Comparison of ENCODE assay signal across 8 cellular contexts in genomic region chrX:39613997-39614679, GRCh38.
DNase-seq lines count a peak whose midpoint lies in the region; ATAC-seq and TF ChIP-seq lines count a peak whose summit lies in the region.

No MANE protein-coding gene starts in this region.

- H3K27me3 Mint-ChIP-seq in activated naive CD4-positive, alpha-beta T cell treated with anti-CD3 and anti-CD28 coated beads, Interleukin-2, amount 10 ng/mL, durations not matched to agents 7 days and 5 days = peaks cover 16% of the 10 kb centered on the region

- H3K4me1 ChIP-seq in SK-N-SH (ENCODE audit: control insufficient read depth in 1 of 2, insufficient read depth in 2 of 2, low read depth in 1 of 2, low read length in 1 of 2) (peaks cover 0 to 10% of the 10 kb centered on the region in 2 experiments; a peak in 1 of 4 replicates), mononuclear cell (ENCODE audit: insufficient read depth, low read length) (peaks cover 13% of the 10 kb centered on the region), thymus (ENCODE audit: control insufficient read depth, insufficient read depth, low read length) (peaks cover 6% of the 10 kb centered on the region)

- TF ChIP-seq EP300 in SK-N-SH (IDR thresholded peaks at IDR 0.05; ENCODE audit: borderline replicate concordance in 1 of 2, low read depth in 1 of 2, low read length in 1 of 2) = no peak

- H2AFZ ChIP-seq in SK-N-SH (ENCODE audit: low read depth) = no peak overlapping the region

- no peaks in the 10 kb centered on the region for H3K36me3 Mint-ChIP-seq in activated naive CD4-positive, alpha-beta T cell treated with anti-CD3 and anti-CD28 coated beads, Interleukin-2, amount 10 ng/mL, durations not matched to agents 7 days and 5 days

- POLR2A ChIA-PET in SK-N-SH (lab: Yijun Ruan, JAX) = no interaction called here

- TF ChIP-seq RAD21 in SK-N-SH (IDR thresholded peaks at IDR 0.05; ENCODE audit: low read length) = no peak

- CTCF ChIA-PET in SK-N-SH (lab: Yijun Ruan, JAX) = no interaction called here
- CTCF ChIA-PET in activated naive CD4-positive, alpha-beta T cell treated with anti-CD3 and anti-CD28 coated beads, Interleukin-2, amount 10 ng/mL, durations not matched to agents 7 days and 5 days (lab: Charles Lee) = no interaction called here

- H3K4me2 ChIP-seq in SK-N-SH = 0 out of 2 replicates have a peak overlapping the region, but pooled peaks have one; percentile 28

- 16% methylated on average over 23 of the region's 23 CpGs for WGBS in SK-N-SH (ENCODE audit: low lambda C conversion rate)
- 2% methylated on average over 23 of the region's 23 CpGs for WGBS in thymus

- peak overlapping the region; percentile 64 for H3K27ac Mint-ChIP-seq in activated naive CD4-positive, alpha-beta T cell treated with anti-CD3 and anti-CD28 coated beads, Interleukin-2, amount 10 ng/mL, durations not matched to agents 7 days and 5 days

- peak overlapping the region in 1 of 2 experiments; percentile 19; a peak in 1 of 4 replicates for H3K27ac ChIP-seq in SK-N-SH (ENCODE audit: low read depth in 2 of 2, low read length in 1 of 2)
- no peak overlapping the region for H3K27ac ChIP-seq in thymus (ENCODE audit: low read depth)

- H4K20me1 ChIP-seq in SK-N-SH (ENCODE audit: insufficient read depth) = no peaks in the 10 kb centered on the region

- peaks cover 18% of the 10 kb centered on the region for H3K4me1 Mint-ChIP-seq in activated naive CD4-positive, alpha-beta T cell treated with anti-CD3 and anti-CD28 coated beads, Interleukin-2, amount 10 ng/mL, durations not matched to agents 7 days and 5 days

- H3K4me3 ChIP-seq in SK-N-SH (ENCODE audit: low read depth in 2 of 2, low read length in 1 of 2) (peak overlapping the region in 1 of 2 experiments; percentile 31; a peak in 1 of 4 replicates), mononuclear cell (ENCODE audit: low read length) (peak overlapping the region; percentile 6), thymus (ENCODE audit: low read length) (peak overlapping the region; percentile 43)

- peaks cover 40% of the 10 kb centered on the region for H3K27me3 ChIP-seq in SK-N-SH (ENCODE audit: insufficient read depth)
- H3K27me3 ChIP-seq in mononuclear cell (ENCODE audit: insufficient read depth, low read length) = peaks cover 12% of the 10 kb centered on the region
- H3K27me3 ChIP-seq in thymus (ENCODE audit: control insufficient read depth, insufficient read depth) = no peaks in the 10 kb centered on the region

- no peaks in the 10 kb centered on the region for H3K79me2 ChIP-seq in SK-N-SH (ENCODE audit: insufficient read depth)

- in situ Hi-C loops in KBM-7 (cut with MboI; ENCODE audit: low pct_unique_long_range_greater_than_20kb, low sequenced_read_pairs) = no loop called here

- H3K36me3 ChIP-seq in SK-N-SH (replicated peaks in 1 of 2; ENCODE audit: control insufficient read depth in 1 of 2, insufficient read depth in 2 of 2, low read length in 1 of 2) (no peaks in the 10 kb centered on the region), thymus (ENCODE audit: control insufficient read depth, insufficient read depth) (no peaks in the 10 kb centered on the region)

- no peaks in the 10 kb centered on the region for H3F3A ChIP-seq in SK-N-SH (replicated peaks; ENCODE audit: insufficient read depth)

- no peaks in the 10 kb centered on the region for H3K9me3 ChIP-seq in SK-N-SH
- no peaks in the 10 kb centered on the region for H3K9me3 ChIP-seq in mononuclear cell (ENCODE audit: low read depth, low read length)
- no peaks in the 10 kb centered on the region for H3K9me3 ChIP-seq in thymus (ENCODE audit: control insufficient read depth)

- peak overlapping the region; percentile 73 for H3K4me3 Mint-ChIP-seq in activated naive CD4-positive, alpha-beta T cell treated with anti-CD3 and anti-CD28 coated beads, Interleukin-2, amount 10 ng/mL, durations not matched to agents 7 days and 5 days

- TF ChIP-seq CTCF in SK-N-SH (IDR thresholded peaks at IDR 0.05) = no peak

- H3K9ac ChIP-seq in SK-N-SH = no peak overlapping the region

- no peaks in the 10 kb centered on the region for H3K9me3 Mint-ChIP-seq in activated naive CD4-positive, alpha-beta T cell treated with anti-CD3 and anti-CD28 coated beads, Interleukin-2, amount 10 ng/mL, durations not matched to agents 7 days and 5 days

- no peaks in the 10 kb centered on the region for H3K9me2 ChIP-seq in SK-N-SH

- DNase-seq in SK-N-SH = peak; percentile 59
- peak; percentile 19 for DNase-seq in NCI-H2196 (lab: John Stamatoyannopoulos, UW; ENCODE audit: unreplicated experiment)
- DNase-seq in activated naive CD4-positive, alpha-beta T cell treated with anti-CD3 and anti-CD28 coated beads, Interleukin-2, amount 10 ng/mL, durations not matched to agents 7 days and 5 days = peak; percentile 35
- DNase-seq in KBM-7 = no peak
- no peak for DNase-seq in T-helper 9 cell

- ATAC-seq in SK-N-SH treated with all-trans-retinoic acid at 6 μM for 48 hours = no peak

TF ChIP-seq in SK-N-SH, 30 proteins besides CTCF, POLR2A, EP300 and RAD21:
- TF ChIP-seq, protein P1, sequence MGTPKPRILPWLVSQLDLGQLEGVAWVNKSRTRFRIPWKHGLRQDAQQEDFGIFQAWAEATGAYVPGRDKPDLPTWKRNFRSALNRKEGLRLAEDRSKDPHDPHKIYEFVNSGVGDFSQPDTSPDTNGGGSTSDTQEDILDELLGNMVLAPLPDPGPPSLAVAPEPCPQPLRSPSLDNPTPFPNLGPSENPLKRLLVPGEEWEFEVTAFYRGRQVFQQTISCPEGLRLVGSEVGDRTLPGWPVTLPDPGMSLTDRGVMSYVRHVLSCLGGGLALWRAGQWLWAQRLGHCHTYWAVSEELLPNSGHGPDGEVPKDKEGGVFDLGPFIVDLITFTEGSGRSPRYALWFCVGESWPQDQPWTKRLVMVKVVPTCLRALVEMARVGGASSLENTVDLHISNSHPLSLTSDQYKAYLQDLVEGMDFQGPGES (IDR thresholded peaks at IDR 0.05; ENCODE audit: low read depth, low read length) = no peak
- TF ChIP-seq TCF12 (IDR thresholded peaks at IDR 0.05) (no peak), MAX (IDR thresholded peaks at IDR 0.05; ENCODE audit: low read depth) (no peak), NRF1 (IDR thresholded peaks at IDR 0.05; ENCODE audit: low read depth, low read length) (no peak), GATA2 (CRISPR knock-in tag; IDR thresholded peaks at IDR 0.05) (no peak), GABPA (IDR thresholded peaks at IDR 0.05; ENCODE audit: low read depth) (no peak)
TF ChIP-seq in SK-N-SH: peak in this region for 0.

TF ChIP-seq in SK-N-SH treated with all-trans-retinoic acid at 6 μM for 48 hours, 23 proteins besides CTCF, POLR2A, EP300 and RAD21:
- no peak for TF ChIP-seq ESRRG (CRISPR knock-in tag; IDR thresholded peaks at IDR 0.05)
- no peak for TF ChIP-seq RARB (CRISPR knock-in tag; IDR thresholded peaks at IDR 0.05)
- TF ChIP-seq ARNTL (CRISPR knock-in tag; IDR thresholded peaks at IDR 0.05; ENCODE audit: borderline replicate concordance, low read depth) = no peak
- TF ChIP-seq CREB5 (CRISPR knock-in tag; IDR thresholded peaks at IDR 0.05; ENCODE audit: low read depth) = no peak
- no peak for TF ChIP-seq ZNF70 (CRISPR knock-in tag; IDR thresholded peaks at IDR 0.05)
- TF ChIP-seq ZNF565 (CRISPR knock-in tag; conservative IDR thresholded peaks at IDR 0.05; ENCODE audit: low read depth) = no peak
- TF ChIP-seq, protein P2, sequence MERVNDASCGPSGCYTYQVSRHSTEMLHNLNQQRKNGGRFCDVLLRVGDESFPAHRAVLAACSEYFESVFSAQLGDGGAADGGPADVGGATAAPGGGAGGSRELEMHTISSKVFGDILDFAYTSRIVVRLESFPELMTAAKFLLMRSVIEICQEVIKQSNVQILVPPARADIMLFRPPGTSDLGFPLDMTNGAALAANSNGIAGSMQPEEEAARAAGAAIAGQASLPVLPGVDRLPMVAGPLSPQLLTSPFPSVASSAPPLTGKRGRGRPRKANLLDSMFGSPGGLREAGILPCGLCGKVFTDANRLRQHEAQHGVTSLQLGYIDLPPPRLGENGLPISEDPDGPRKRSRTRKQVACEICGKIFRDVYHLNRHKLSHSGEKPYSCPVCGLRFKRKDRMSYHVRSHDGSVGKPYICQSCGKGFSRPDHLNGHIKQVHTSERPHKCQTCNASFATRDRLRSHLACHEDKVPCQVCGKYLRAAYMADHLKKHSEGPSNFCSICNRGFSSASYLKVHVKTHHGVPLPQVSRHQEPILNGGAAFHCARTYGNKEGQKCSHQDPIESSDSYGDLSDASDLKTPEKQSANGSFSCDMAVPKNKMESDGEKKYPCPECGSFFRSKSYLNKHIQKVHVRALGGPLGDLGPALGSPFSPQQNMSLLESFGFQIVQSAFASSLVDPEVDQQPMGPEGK (CRISPR knock-in tag; IDR thresholded peaks at IDR 0.05; ENCODE audit: borderline replicate concordance) = no peak
- no peak for TF ChIP-seq SNAI2 (CRISPR knock-in tag; IDR thresholded peaks at IDR 0.05)
- no peak for TF ChIP-seq PPARA (CRISPR knock-in tag; IDR thresholded peaks at IDR 0.05; ENCODE audit: borderline replicate concordance)

Comparison
In these comparisons a context has a peak if more than half of its experiments do, and no peak if none do; other contexts are left out.
1. DNase-seq: peak in SK-N-SH (single experiment), NCI-H2196 (single experiment) and activated naive CD4-positive, alpha-beta T cell treated with anti-CD3 and anti-CD28 coated beads, Interleukin-2, amount 10 ng/mL, durations not matched to agents 7 days and 5 days (single experiment); none in KBM-7 (single experiment) and T-helper 9 cell (single experiment).